23 cellular contexts compared by ENCODE assay signal in the genomic region with DNA sequence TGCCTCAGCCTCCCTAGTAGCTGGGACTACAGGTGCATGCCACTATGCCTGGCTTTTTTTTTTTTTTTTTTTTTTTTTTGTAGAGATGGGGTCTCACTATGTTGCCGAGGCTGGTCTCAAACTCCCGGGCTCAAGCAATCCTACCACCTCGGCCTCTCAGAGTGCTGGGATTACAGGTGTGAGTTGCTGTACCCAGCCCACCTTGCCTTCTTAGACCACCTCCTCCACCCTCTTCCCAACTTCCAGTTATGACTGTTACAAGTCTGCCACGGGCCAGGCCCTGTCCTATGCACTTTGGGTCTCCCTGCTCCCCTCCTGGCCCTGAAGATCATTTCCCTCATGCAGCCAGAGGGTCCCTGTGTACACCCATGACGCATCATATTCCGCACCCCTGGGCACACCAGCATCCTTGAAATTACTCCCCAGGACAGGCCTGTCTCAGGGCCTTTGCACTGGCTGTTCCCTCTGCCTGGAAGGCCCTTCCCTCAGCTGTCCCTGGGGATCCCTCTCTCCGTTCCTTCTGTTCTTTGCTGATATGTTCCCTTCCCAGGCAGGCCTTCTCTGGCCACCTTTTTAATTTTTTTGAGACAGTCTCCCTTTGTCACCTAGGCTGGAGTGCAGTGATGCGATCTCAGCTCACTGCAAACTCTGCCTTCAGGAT. TPM values are rescaled to one million over a fixed set of nuclear protein-coding genes. Genes with fewer than 3 reads are reported as not detected.
DNase-seq lines count a peak whose midpoint lies in the region; ATAC-seq and TF ChIP-seq lines count a peak whose summit lies in the region.
"Had no signal": no experiment of that assay in that cellular context is flagged by ENCODE, and none has a peak within 500 bp of the region (broad histone marks: within the 10 kb centered on the region; RNA-seq: fewer than 3 reads in every experiment).

No MANE protein-coding gene starts in this region.

- H3K4me1 ChIP-seq in HEK293 (ENCODE audit: control insufficient read depth, insufficient read depth, low read length) = no peaks in the 10 kb centered on the region
- H3K4me1 ChIP-seq in sigmoid colon = no peaks in the 10 kb centered on the region

- H3K27me3 Mint-ChIP-seq in endothelial cell (ENCODE audit: unreplicated experiment) = peaks cover 2% of the 10 kb centered on the region
- H3K27me3 Mint-ChIP-seq: CD4-positive, alpha-beta T cell had no signal

- H3K27ac ChIP-seq in HEK293 (ENCODE audit: extremely low read depth, low read depth, low read length) = no peak overlapping the region
- no peak overlapping the region for H3K27ac ChIP-seq in sigmoid colon
- H3K27ac ChIP-seq: BLaER1, RWPE1, SK-N-MC had no signal

- H3K9me3 Mint-ChIP-seq in endothelial cell (ENCODE audit: unreplicated experiment) = no peaks in the 10 kb centered on the region
- H3K9me3 Mint-ChIP-seq: CD4-positive, alpha-beta T cell had no signal

- no peak for TF ChIP-seq POLR2A in sigmoid colon (IDR thresholded peaks at IDR 0.05)

- 85 to 95% methylated on average over 8 of the region's 8 CpGs for WGBS in sigmoid colon, 2 donors

- TF ChIP-seq EP300 in sigmoid colon (IDR thresholded peaks at IDR 0.05) = no peak

- CTCF ChIA-PET in HEK293 (lab: Yijun Ruan, JAX) = interaction anchor here (0.6 kb wide), 2 partner anchors 190 to 402 kb away, joined by 3 to 4 read pairs; no protein-coding TSS in a partner anchor

- no peak overlapping the region for H3K4me3 Mint-ChIP-seq in endothelial cell (ENCODE audit: unreplicated experiment)
- H3K4me3 Mint-ChIP-seq: CD4-positive, alpha-beta T cell had no signal

- H3K4me1 Mint-ChIP-seq in endothelial cell (ENCODE audit: unreplicated experiment) = peaks cover 11% of the 10 kb centered on the region

- no peak for ATAC-seq in GM21360 (IDR thresholded peaks at IDR 0.05; ENCODE audit: unreplicated experiment)
- no peak for ATAC-seq in left lobe of liver

- H3K27me3 ChIP-seq in sigmoid colon = no peaks in the 10 kb centered on the region
- H3K27me3 ChIP-seq: BLaER1 had no signal

- DNase-seq in AG08396 (ENCODE audit: low spot score) = peak; percentile 2
- no peak for DNase-seq in endothelial cell (ENCODE audit: low spot score)
- peak; percentile 46 for DNase-seq in sigmoid colon
- no peak for DNase-seq in left lobe of liver (ENCODE audit: low spot score)
- no peak for DNase-seq in activated T-cell treated with anti-CD3 and anti-CD28 coated beads, Interleukin-2, amount 50 U/mL, for 1 hour
- DNase-seq: CD4-positive, alpha-beta T cell; DMS153; GDM1; KG1; MV-4-11; NCI-H1105 treated with DMSO at 0.1 percent for 48 hours; NCI-H2029 treated with DMSO at 0.1 percent for 48 hours; NCI-H345; NCI-H774; NK-92 treated with Interleukin-12 subunit alpha and Interleukin-12 subunit beta, amount 100 ng/mL, for 24 hours; SHP77 treated with DMSO at 0.1 percent for 48 hours; SW 1271 had no signal

- H3K36me3 Mint-ChIP-seq in endothelial cell (ENCODE audit: low read depth, unreplicated experiment) = peaks cover 3% of the 10 kb centered on the region

- POLR2A ChIA-PET in HEK293 (lab: Yijun Ruan, JAX) = interaction anchor here (0.6 to 0.7 kb wide), 2 partner anchors 121 to 407 kb away, joined by 3 to 4 read pairs; a partner anchor contains a TSS

- H3K9me3 ChIP-seq in HEK293 (ENCODE audit: control insufficient read depth, insufficient read depth, low read depth, low read length) = no peaks in the 10 kb centered on the region
- H3K9me3 ChIP-seq in sigmoid colon = no peaks in the 10 kb centered on the region

- H3K36me3 ChIP-seq in HEK293 (ENCODE audit: control insufficient read depth in 2 of 2, insufficient read depth in 1 of 2, low read length in 2 of 2) = peaks cover 0 to 3% of the 10 kb centered on the region in 2 experiments; a peak in 1 of 3 replicates
- H3K36me3 ChIP-seq in sigmoid colon = peaks cover 0 to under 1% (median under 1%) of the 10 kb centered on the region in 4 donors

- peak overlapping the region; percentile 18 for H3K27ac Mint-ChIP-seq in endothelial cell (ENCODE audit: unreplicated experiment)
- H3K27ac Mint-ChIP-seq: CD4-positive, alpha-beta T cell had no signal

- H3K4me3 ChIP-seq in HEK293 (ENCODE audit: low read depth, low read length) (no peak overlapping the region), sigmoid colon (no peak overlapping the region)
- H3K4me3 ChIP-seq: BLaER1, SK-N-MC had no signal

- intact Hi-C loops in sigmoid colon (cut with DNase I) = no loop called here

- no peak for TF ChIP-seq CTCF in HEK293 (tag by site-specific recombination; IDR thresholded peaks at IDR 0.05)
- no peak for TF ChIP-seq CTCF in endothelial cell (IDR thresholded peaks at IDR 0.05; ENCODE audit: unreplicated experiment)
- TF ChIP-seq CTCF in sigmoid colon (IDR thresholded peaks at IDR 0.05) = no peak

TF ChIP-seq in HEK293, 187 proteins besides CTCF, POLR2A, EP300 and RAD21:
- TF ChIP-seq ZNF335 (tag by site-specific recombination; conservative IDR thresholded peaks at IDR 0.05) = 0 out of 2 replicates have a peak, but pooled peaks have one; percentile 23
- TF ChIP-seq, protein P1, sequence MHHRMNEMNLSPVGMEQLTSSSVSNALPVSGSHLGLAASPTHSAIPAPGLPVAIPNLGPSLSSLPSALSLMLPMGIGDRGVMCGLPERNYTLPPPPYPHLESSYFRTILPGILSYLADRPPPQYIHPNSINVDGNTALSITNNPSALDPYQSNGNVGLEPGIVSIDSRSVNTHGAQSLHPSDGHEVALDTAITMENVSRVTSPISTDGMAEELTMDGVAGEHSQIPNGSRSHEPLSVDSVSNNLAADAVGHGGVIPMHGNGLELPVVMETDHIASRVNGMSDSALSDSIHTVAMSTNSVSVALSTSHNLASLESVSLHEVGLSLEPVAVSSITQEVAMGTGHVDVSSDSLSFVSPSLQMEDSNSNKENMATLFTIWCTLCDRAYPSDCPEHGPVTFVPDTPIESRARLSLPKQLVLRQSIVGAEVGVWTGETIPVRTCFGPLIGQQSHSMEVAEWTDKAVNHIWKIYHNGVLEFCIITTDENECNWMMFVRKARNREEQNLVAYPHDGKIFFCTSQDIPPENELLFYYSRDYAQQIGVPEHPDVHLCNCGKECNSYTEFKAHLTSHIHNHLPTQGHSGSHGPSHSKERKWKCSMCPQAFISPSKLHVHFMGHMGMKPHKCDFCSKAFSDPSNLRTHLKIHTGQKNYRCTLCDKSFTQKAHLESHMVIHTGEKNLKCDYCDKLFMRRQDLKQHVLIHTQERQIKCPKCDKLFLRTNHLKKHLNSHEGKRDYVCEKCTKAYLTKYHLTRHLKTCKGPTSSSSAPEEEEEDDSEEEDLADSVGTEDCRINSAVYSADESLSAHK (tag by site-specific recombination; IDR thresholded peaks at IDR 0.05) = peak; percentile 32; the same call in 1 of the 2 replicates
- TF ChIP-seq ZNF221 (tag by site-specific recombination; IDR thresholded peaks at IDR 0.05; ENCODE audit: borderline replicate concordance) = no peak
- TF ChIP-seq ZNF121 (tag by site-specific recombination; IDR thresholded peaks at IDR 0.05) = peak; percentile 73
- TF ChIP-seq ZNF623 (tag by site-specific recombination; IDR thresholded peaks at IDR 0.05) = peak; percentile 99
- no peak for TF ChIP-seq ZEB2 (tag by site-specific recombination; IDR thresholded peaks at IDR 0.05)
- no peak for TF ChIP-seq ZNF214 (tag by site-specific recombination; IDR thresholded peaks at IDR 0.05; ENCODE audit: borderline replicate concordance)

RNA-seq across cellular contexts. Expression of a gene that starts 3.0 kb away (rescaled TPM):
- total RNA-seq in endothelial cell (ENCODE audit: unreplicated experiment) = 0.46 TPM
- 10 to 100 TPM in 1 of 4 donors, 1 to 10 TPM in 2, under 1 TPM in 1; 0.33 to 13.2 (median 4.4) TPM for total RNA-seq in sigmoid colon
- 1,000 to 10,000 TPM; 2,620 to 9,832 (median 7,672) TPM for polyA plus RNA-seq in sigmoid colon
- 102 TPM for total RNA-seq in left lobe of liver

RNA-seq across cellular contexts. Expression of a gene that starts 20.7 kb away (rescaled TPM):
- 18.8 TPM for total RNA-seq in endothelial cell (ENCODE audit: unreplicated experiment)
- total RNA-seq in sigmoid colon = 1 to 10 TPM in 1 of 4 donors, not detected in 3; 3.0 TPM
- polyA plus RNA-seq in sigmoid colon = 1 to 10 TPM in 1 of 3 donors, not detected in 2; 1.2 TPM
- total RNA-seq in left lobe of liver = not detected
- total RNA-seq: CD4-positive, alpha-beta T cell; H1 had no signal

RNA-seq across cellular contexts. Expression of a gene that starts 21.9 kb away (rescaled TPM):
- total RNA-seq in endothelial cell (ENCODE audit: unreplicated experiment) (101 TPM), sigmoid colon (100 to 1,000 TPM in 3 of 4 donors, 10 to 100 TPM in 1; 99.5 to 149 (median 120) TPM), left lobe of liver (439 TPM)
- 100 to 1,000 TPM; 348 to 548 (median 422) TPM for polyA plus RNA-seq in sigmoid colon

RNA-seq across cellular contexts. Expression of a gene that starts 36.4 kb away (rescaled TPM):
- total RNA-seq in endothelial cell (ENCODE audit: unreplicated experiment) = 3.6 TPM
- not detected for total RNA-seq in sigmoid colon
- polyA plus RNA-seq in sigmoid colon = not detected
- not detected for total RNA-seq in left lobe of liver
- total RNA-seq: CD4-positive, alpha-beta T cell; H1 had no signal

RNA-seq across cellular contexts. Expression of a gene that starts 40.1 kb away (rescaled TPM):
- total RNA-seq in endothelial cell (ENCODE audit: unreplicated experiment) (343 TPM), sigmoid colon (100 to 1,000 TPM; 140 to 201 (median 171) TPM), left lobe of liver (93.1 TPM)
- 100 to 1,000 TPM; 115 to 206 (median 129) TPM for polyA plus RNA-seq in sigmoid colon

Comparison
In these comparisons a context has a peak if more than half of its experiments do, and no peak if none do; other contexts are left out.
1. DNase-seq: peak in AG08396 (single experiment) and sigmoid colon (single experiment); none in endothelial cell (single experiment), left lobe of liver (single experiment) and activated T-cell treated with anti-CD3 and anti-CD28 coated beads, Interleukin-2, amount 50 U/mL, for 1 hour (single experiment).